In genomic region chr10:29780639-29781038, GRCh38 we compare ENCODE assay signal across 34 cellular contexts.
"Had no signal": no experiment of that assay in that cellular context is flagged by ENCODE, and none has a peak within 500 bp of the region (broad histone marks: within the 10 kb centered on the region; RNA-seq: fewer than 3 reads in every experiment).

No MANE protein-coding gene starts in this region.

- DNase-seq: activated CD4-positive, alpha-beta memory T cell treated with anti-CD3 and anti-CD28 coated beads, Interleukin-2, amount 10 ng/mL, durations not matched to agents 7 days and 5 days; activated CD4-positive, alpha-beta T cell treated with anti-CD3 and anti-CD28 coated beads, Interleukin-2, amount 10 ng/mL, durations not matched to agents 7 days and 5 days; activated CD4-positive, CD25-positive, alpha-beta regulatory T cell treated with anti-CD3 and anti-CD28 coated beads, Interleukin-2, amount 50 U/mL, for 72 hours; activated CD8-positive, alpha-beta memory T cell treated with anti-CD3 and anti-CD28 coated beads, Interleukin-2, amount 50 U/mL, for 48 hours; activated gamma-delta T cell treated with Interleukin-2 at 50 U/mL for 16 hours; activated naive CD4-positive, alpha-beta T cell treated with anti-CD3 and anti-CD28 coated beads, Interleukin-2, amount 50 U/mL, for 16 hours; activated T-cell treated with anti-CD3 and anti-CD28 coated beads, Interleukin-2, amount 50 U/mL, for 4 hours; amniotic stem cell; brain microvascular endothelial cell; endodermal cell; esophagus squamous epithelium; glutamatergic neuron; left cardiac atrium; left ventricle myocardium superior; midbrain; naive thymus-derived CD4-positive, alpha-beta T cell; nucleus accumbens; right cardiac atrium; stimulated activated CD4-positive, alpha-beta T cell treated with anti-CD3 and anti-CD28 coated beads, Interleukin-15, amount 100 ng/mL, for 24 hours; stimulated activated CD4-positive, alpha-beta T cell treated with anti-CD3 and anti-CD28 coated beads, Interleukin-2, amount 100 ng/mL, for 24 hours; stimulated activated naive B cell treated with anti-CD40 and anti-IgM and Interleukin-4, amounts not matched to agents 10 μg/mL and 1 μg/mL and 100 μg/mL, for 72 hours; stomach; T-helper 9 cell; thyroid gland had no signal

- H3K4me1 Mint-ChIP-seq: activated T-helper 17 cell treated with anti-CD3 and anti-CD28 coated beads, Interleukin-2, amount 50 U/mL, for 72 hours; neural crest cell had no signal

- FAIRE-seq: astrocyte, frontal cortex, TTC549 had no signal

- H3K4me2 ChIP-seq: hepatocyte had no signal

- H3K27ac ChIP-seq: brain microvascular endothelial cell, coronary artery, hepatocyte, parathyroid adenoma, thyroid gland, VCaP had no signal

- ATAC-seq: activated T-cell treated with anti-CD3 and anti-CD28 coated beads, Interleukin-2, amount 50 U/mL, for 4 hours; activated T-helper 17 cell treated with anti-CD3 and anti-CD28 coated beads, Interleukin-2, amount 50 U/mL, for 72 hours; left cardiac atrium; left ventricle myocardium superior; naive thymus-derived CD4-positive, alpha-beta T cell; right cardiac atrium; stimulated activated naive B cell treated with anti-CD40 and anti-IgM and Interleukin-4, amounts not matched to agents 10 μg/mL and 1 μg/mL and 100 μg/mL, for 72 hours had no signal

- H3K36me3 Mint-ChIP-seq: stimulated activated naive B cell treated with anti-CD40 and anti-IgM and Interleukin-4, amounts not matched to agents 10 μg/mL and 1 μg/mL and 100 μg/mL, for 72 hours had no signal

- H3K4me3 ChIP-seq: coronary artery, esophagus squamous epithelium, hepatocyte, stomach, thyroid gland had no signal

- H3K9me3 Mint-ChIP-seq: activated CD4-positive, alpha-beta memory T cell treated with anti-CD3 and anti-CD28 coated beads, Interleukin-2, amount 10 ng/mL, durations not matched to agents 7 days and 5 days; activated CD4-positive, alpha-beta T cell treated with anti-CD3 and anti-CD28 coated beads, Interleukin-2, amount 10 ng/mL, durations not matched to agents 7 days and 5 days; activated T-cell treated with anti-CD3 and anti-CD28 coated beads, Interleukin-2, amount 50 U/mL, for 4 hours; activated T-helper 17 cell treated with anti-CD3 and anti-CD28 coated beads, Interleukin-2, amount 50 U/mL, for 72 hours; endodermal cell; T-helper 1 cell treated with Interleukin-12 subunit alpha and Interleukin-12 subunit beta and Interleukin-4 antibody, amounts not matched to agents 30 μg/mL and 1 μg/mL, for 36 hours had no signal

- H3K27ac Mint-ChIP-seq: activated CD4-positive, alpha-beta memory T cell treated with anti-CD3 and anti-CD28 coated beads, Interleukin-2, amount 10 ng/mL, durations not matched to agents 7 days and 5 days; activated CD4-positive, alpha-beta T cell treated with anti-CD3 and anti-CD28 coated beads, Interleukin-2, amount 10 ng/mL, durations not matched to agents 7 days and 5 days; activated T-helper 17 cell treated with anti-CD3 and anti-CD28 coated beads, Interleukin-2, amount 50 U/mL, for 72 hours; endodermal cell; naive thymus-derived CD4-positive, alpha-beta T cell; stimulated activated naive B cell treated with anti-CD40 and anti-IgM and Interleukin-4, amounts not matched to agents 10 μg/mL and 1 μg/mL and 100 μg/mL, for 72 hours; T-helper 1 cell treated with Interleukin-12 subunit alpha and Interleukin-12 subunit beta and Interleukin-4 antibody, amounts not matched to agents 30 μg/mL and 1 μg/mL, for 36 hours had no signal

- H3K4me3 Mint-ChIP-seq: activated CD4-positive, alpha-beta memory T cell treated with anti-CD3 and anti-CD28 coated beads, Interleukin-2, amount 10 ng/mL, durations not matched to agents 7 days and 5 days; activated CD4-positive, alpha-beta T cell treated with anti-CD3 and anti-CD28 coated beads, Interleukin-2, amount 10 ng/mL, durations not matched to agents 7 days and 5 days; activated T-cell treated with anti-CD3 and anti-CD28 coated beads, Interleukin-2, amount 50 U/mL, for 4 hours; activated T-helper 17 cell treated with anti-CD3 and anti-CD28 coated beads, Interleukin-2, amount 50 U/mL, for 72 hours; endodermal cell; naive thymus-derived CD4-positive, alpha-beta T cell; neural crest cell; stimulated activated naive B cell treated with anti-CD40 and anti-IgM and Interleukin-4, amounts not matched to agents 10 μg/mL and 1 μg/mL and 100 μg/mL, for 72 hours; T-helper 1 cell treated with Interleukin-12 subunit alpha and Interleukin-12 subunit beta and Interleukin-4 antibody, amounts not matched to agents 30 μg/mL and 1 μg/mL, for 36 hours had no signal

- H3K9me3 ChIP-seq: esophagus squamous epithelium, stomach, thyroid gland had no signal

- H3K27me3 ChIP-seq: brain microvascular endothelial cell, esophagus squamous epithelium, hepatocyte, stomach, thyroid gland had no signal
